In genomic region chr18:23142285-23142929, GRCh38 we compare ENCODE assay signal across 12 cellular contexts. TPM values are rescaled to one million over a fixed set of nuclear protein-coding genes. Genes with fewer than 3 reads are reported as not detected.
DNase-seq lines count a peak whose midpoint lies in the region; TF ChIP-seq lines count a peak whose summit lies in the region.
"Had no signal": no experiment of that assay in that cellular context is flagged by ENCODE, and none has a peak within 500 bp of the region (broad histone marks: within the 10 kb centered on the region; RNA-seq: fewer than 3 reads in every experiment).

No MANE protein-coding gene starts in this region.

- no peak for TF ChIP-seq CTCF in VCaP (conservative IDR thresholded peaks at IDR 0.05)
- no peak for TF ChIP-seq CTCF in hepatocyte (IDR thresholded peaks at IDR 0.05; ENCODE audit: poor library complexity)

- H3K27me3 ChIP-seq in hepatocyte (no peaks in the 10 kb centered on the region), subcutaneous abdominal adipose tissue (ENCODE audit: control insufficient read depth in 5 of 5, insufficient read depth in 4 of 5, low read length in 5 of 5) (no peaks in the 10 kb centered on the region)

- 84% methylated on average over 6 of the region's 6 CpGs for WGBS in hepatocyte (ENCODE audit: low lambda C conversion rate, missing lambda C conversion rate)

- H3K36me3 ChIP-seq in hepatocyte (replicated peaks; ENCODE audit: insufficient read depth, low read depth): no peaks in the 10 kb centered on the region
- peaks cover 0 to 3% (median 0%) of the 10 kb centered on the region in 5 donors for H3K36me3 ChIP-seq in subcutaneous abdominal adipose tissue (ENCODE audit: control insufficient read depth in 5 of 5, insufficient read depth in 5 of 5, low read length in 5 of 5)

- H3K27ac ChIP-seq in VCaP: peak overlapping the region; percentile 46; the same call in 1 of the 2 replicates
- H3K27ac ChIP-seq in hepatocyte: peak overlapping the region; percentile 91
- peak overlapping the region; percentile 93 for H3K27ac ChIP-seq in subcutaneous abdominal adipose tissue (ENCODE audit: low read depth, low read length)

- H3K4me2 ChIP-seq in hepatocyte: peak overlapping the region; percentile 57

- H3K4me3 ChIP-seq in hepatocyte (no peak overlapping the region), subcutaneous abdominal adipose tissue (ENCODE audit: low read depth in 1 of 5, low read length in 5 of 5) (no peak overlapping the region)

- peaks cover 71% of the 10 kb centered on the region for H3K79me2 ChIP-seq in hepatocyte

- H3K9me3 ChIP-seq in hepatocyte (ENCODE audit: low read depth) (no peaks in the 10 kb centered on the region), subcutaneous abdominal adipose tissue (ENCODE audit: control insufficient read depth in 5 of 5, low read length in 5 of 5) (no peaks in the 10 kb centered on the region)

- DNase-seq in HPDE6-E6E7 (ENCODE audit: extremely low spot score) (peak; percentile 22), hepatocyte (ENCODE audit: low spot score) (no peak), NAMALWA (ENCODE audit: low spot score) (no peak), NK-92 (lab: John Stamatoyannopoulos, UW; ENCODE audit: unreplicated experiment) (no peak), NCI-H2171 (lab: John Stamatoyannopoulos, UW) (no peak)
- no peak for DNase-seq in stimulated activated CD4-positive, alpha-beta T cell treated with anti-CD3 and anti-CD28 coated beads, Interleukin-12 subunit alpha, Interleukin-12 subunit beta, amount 100 ng/mL, for 4 hours
- DNase-seq: activated CD4-positive, alpha-beta T cell treated with anti-CD3 and anti-CD28 coated beads, Interleukin-2, amount 50 U/mL, for 1 hour; activated gamma-delta T cell; CD8-positive, alpha-beta memory T cell; stimulated activated naive CD4-positive, alpha-beta T cell had no signal

- H3K9me2 ChIP-seq in hepatocyte (replicated peaks; ENCODE audit: insufficient read depth): no peaks in the 10 kb centered on the region

- H3K9ac ChIP-seq in subcutaneous abdominal adipose tissue (ENCODE audit: low read length in 5 of 5): peak overlapping the region in 3 of 5 donors; percentile 0 to 32 (median 17)

- no peak overlapping the region for H2AFZ ChIP-seq in hepatocyte

- H3K4me1 ChIP-seq in hepatocyte (ENCODE audit: insufficient read depth): peaks cover 42% of the 10 kb centered on the region
- H3K4me1 ChIP-seq in subcutaneous abdominal adipose tissue (ENCODE audit: control insufficient read depth in 5 of 5, insufficient read depth in 5 of 5, low read length in 5 of 5): peaks cover 11 to 76% (median 67%) of the 10 kb centered on the region in 5 donors

- H4K20me1 ChIP-seq in hepatocyte (ENCODE audit: insufficient read depth, poor library complexity, severe bottlenecking): no peaks in the 10 kb centered on the region

RNA-seq across cellular contexts. Expression of gene CABLES1, which starts 7.1 kb away (rescaled TPM):
- total RNA-seq in hepatocyte: 6.9 and 7.2 TPM in 2 replicates
- 10.8 TPM in 2 replicates for polyA plus RNA-seq in hepatocyte
